Comparison of ENCODE assay signal across 19 cellular contexts in genomic region chr14:105930572-105930971, GRCh38.
DNase-seq lines count a peak whose midpoint lies in the region; ATAC-seq and TF ChIP-seq lines count a peak whose summit lies in the region.
"Had no signal": no experiment of that assay in that cellular context is flagged by ENCODE, and none has a peak within 500 bp of the region (broad histone marks: within the 10 kb centered on the region; RNA-seq: fewer than 3 reads in every experiment).

No MANE protein-coding gene starts in this region.

- CTCF ChIA-PET in activated naive CD4-positive, alpha-beta T cell treated with anti-CD3 and anti-CD28 coated beads, Interleukin-2, amount 10 ng/mL, durations not matched to agents 7 days and 5 days (lab: Charles Lee) = no interaction called here

- peak overlapping the region; percentile 34 for H3K27ac Mint-ChIP-seq in activated naive CD4-positive, alpha-beta T cell treated with anti-CD3 and anti-CD28 coated beads, Interleukin-2, amount 10 ng/mL, durations not matched to agents 7 days and 5 days
- peak overlapping the region; percentile 48 for H3K27ac Mint-ChIP-seq in stimulated activated memory B cell treated with anti-CD40 and anti-IgM and Interleukin-4, amounts not matched to agents 10 μg/mL and 1 μg/mL and 100 μg/mL, for 72 hours
- no peak overlapping the region for H3K27ac Mint-ChIP-seq in natural killer cell
- H3K27ac Mint-ChIP-seq: HFFc6 had no signal

- DNase-seq in activated naive CD4-positive, alpha-beta T cell treated with anti-CD3 and anti-CD28 coated beads, Interleukin-2, amount 10 ng/mL, durations not matched to agents 7 days and 5 days = peak; percentile 8
- no peak for DNase-seq in activated naive CD4-positive, alpha-beta T cell treated with anti-CD3 and anti-CD28 coated beads, Interleukin-2, amount 50 U/mL, for 16 hours
- DNase-seq in H4 (ENCODE audit: low spot score) = peak; percentile 0
- peak; percentile 8 for DNase-seq in left lobe of liver (ENCODE audit: low spot score)
- DNase-seq in natural killer cell = no peak
- DNase-seq in NCI-H345 (lab: John Stamatoyannopoulos, UW) = no peak
- DNase-seq: CD8-positive, alpha-beta memory T cell; H7; HFFc6; Kasumi-1; MM.1S; NCI-H1092; NCI-H1436 treated with DMSO at 0.1 percent for 48 hours; NCI-H2029; NCI-H526 had no signal

- H3K4me3 Mint-ChIP-seq in activated naive CD4-positive, alpha-beta T cell treated with anti-CD3 and anti-CD28 coated beads, Interleukin-2, amount 10 ng/mL, durations not matched to agents 7 days and 5 days = no peak overlapping the region
- no peak overlapping the region for H3K4me3 Mint-ChIP-seq in stimulated activated memory B cell treated with anti-CD40 and anti-IgM and Interleukin-4, amounts not matched to agents 10 μg/mL and 1 μg/mL and 100 μg/mL, for 72 hours
- no peak overlapping the region for H3K4me3 Mint-ChIP-seq in natural killer cell
- H3K4me3 Mint-ChIP-seq: CD8-positive, alpha-beta memory T cell; HFFc6 had no signal

- H3K9me3 Mint-ChIP-seq in activated naive CD4-positive, alpha-beta T cell treated with anti-CD3 and anti-CD28 coated beads, Interleukin-2, amount 10 ng/mL, durations not matched to agents 7 days and 5 days = no peaks in the 10 kb centered on the region
- H3K9me3 Mint-ChIP-seq in stimulated activated memory B cell treated with anti-CD40 and anti-IgM and Interleukin-4, amounts not matched to agents 10 μg/mL and 1 μg/mL and 100 μg/mL, for 72 hours = peaks cover 3% of the 10 kb centered on the region
- no peaks in the 10 kb centered on the region for H3K9me3 Mint-ChIP-seq in natural killer cell

- no peak for TF ChIP-seq CTCF in natural killer cell (IDR thresholded peaks at IDR 0.05)

- peaks cover 81% of the 10 kb centered on the region for H3K27me3 Mint-ChIP-seq in activated naive CD4-positive, alpha-beta T cell treated with anti-CD3 and anti-CD28 coated beads, Interleukin-2, amount 10 ng/mL, durations not matched to agents 7 days and 5 days
- H3K27me3 Mint-ChIP-seq in stimulated activated memory B cell treated with anti-CD40 and anti-IgM and Interleukin-4, amounts not matched to agents 10 μg/mL and 1 μg/mL and 100 μg/mL, for 72 hours = no peaks in the 10 kb centered on the region
- H3K27me3 Mint-ChIP-seq in natural killer cell (ENCODE audit: low read depth in 2 of 2) = peaks cover 40 to 62% of the 10 kb centered on the region in 2 donors
- H3K27me3 Mint-ChIP-seq: IgD-negative memory B cell had no signal

- H3K36me3 Mint-ChIP-seq in activated naive CD4-positive, alpha-beta T cell treated with anti-CD3 and anti-CD28 coated beads, Interleukin-2, amount 10 ng/mL, durations not matched to agents 7 days and 5 days = no peaks in the 10 kb centered on the region
- H3K36me3 Mint-ChIP-seq in stimulated activated memory B cell treated with anti-CD40 and anti-IgM and Interleukin-4, amounts not matched to agents 10 μg/mL and 1 μg/mL and 100 μg/mL, for 72 hours = no peaks in the 10 kb centered on the region
- H3K36me3 Mint-ChIP-seq in natural killer cell = no peaks in the 10 kb centered on the region
- H3K36me3 Mint-ChIP-seq: IgD-negative memory B cell had no signal

- intact Hi-C loops in natural killer cell (cut with micrococcal nuclease) = no loop called here

- ATAC-seq in left lobe of liver (no peak), natural killer cell (no peak), HG03521 (IDR thresholded peaks at IDR 0.05; ENCODE audit: unreplicated experiment) (no peak)
- ATAC-seq in stimulated activated memory B cell treated with anti-CD40 and anti-IgM and Interleukin-4, amounts not matched to agents 10 μg/mL and 1 μg/mL and 100 μg/mL, for 72 hours = no peak
- ATAC-seq: Panc1 had no signal

- peaks cover 23% of the 10 kb centered on the region for H3K4me1 Mint-ChIP-seq in activated naive CD4-positive, alpha-beta T cell treated with anti-CD3 and anti-CD28 coated beads, Interleukin-2, amount 10 ng/mL, durations not matched to agents 7 days and 5 days
- peaks cover 12% of the 10 kb centered on the region for H3K4me1 Mint-ChIP-seq in stimulated activated memory B cell treated with anti-CD40 and anti-IgM and Interleukin-4, amounts not matched to agents 10 μg/mL and 1 μg/mL and 100 μg/mL, for 72 hours
- no peaks in the 10 kb centered on the region for H3K4me1 Mint-ChIP-seq in natural killer cell
- H3K4me1 Mint-ChIP-seq: CD8-positive, alpha-beta memory T cell had no signal

Comparison
In these comparisons a context has a peak if more than half of its experiments do, and no peak if none do; other contexts are left out.
1. DNase-seq: peak in activated naive CD4-positive, alpha-beta T cell treated with anti-CD3 and anti-CD28 coated beads, Interleukin-2, amount 10 ng/mL, durations not matched to agents 7 days and 5 days (single experiment), H4 (single experiment) and left lobe of liver (single experiment); none in activated naive CD4-positive, alpha-beta T cell treated with anti-CD3 and anti-CD28 coated beads, Interleukin-2, amount 50 U/mL, for 16 hours (single experiment), natural killer cell (single experiment) and NCI-H345 (single experiment).
2. H3K27ac Mint-ChIP-seq: peak in activated naive CD4-positive, alpha-beta T cell treated with anti-CD3 and anti-CD28 coated beads, Interleukin-2, amount 10 ng/mL, durations not matched to agents 7 days and 5 days (single experiment) and stimulated activated memory B cell treated with anti-CD40 and anti-IgM and Interleukin-4, amounts not matched to agents 10 μg/mL and 1 μg/mL and 100 μg/mL, for 72 hours (single experiment); none in natural killer cell (0 of 2).